17 cellular contexts compared by ENCODE assay signal in genomic region chr3:149424921-149425320, GRCh38. TPM values are rescaled to one million over a fixed set of nuclear protein-coding genes. Genes with fewer than 3 reads are reported as not detected.
DNase-seq lines count a peak whose midpoint lies in the region; ATAC-seq and TF ChIP-seq lines count a peak whose summit lies in the region.
"Had no signal": no experiment of that assay in that cellular context is flagged by ENCODE, and none has a peak within 500 bp of the region (broad histone marks: within the 10 kb centered on the region; RNA-seq: fewer than 3 reads in every experiment).

No MANE protein-coding gene starts in this region.

- ATAC-seq in Right ventricle myocardium inferior (peak; percentile 57), left lung (peak; percentile 31), HG02678 (IDR thresholded peaks at IDR 0.05; ENCODE audit: unreplicated experiment) (no peak), HG02798 (IDR thresholded peaks at IDR 0.05; ENCODE audit: poor library complexity, unreplicated experiment) (no peak)
- ATAC-seq: CD8-positive, alpha-beta T cell had no signal

- H3K4me2 ChIP-seq in fibroblast of lung (ENCODE audit: extremely low read depth, insufficient read depth, low read length): peak overlapping the region; percentile 48
- no peak overlapping the region for H3K4me2 ChIP-seq in smooth muscle cell

- DNase-seq in Right ventricle myocardium inferior (ENCODE audit: missing footprints) (no peak), right atrium auricular region (ENCODE audit: low spot score) (no peak), fibroblast of lung (ENCODE audit: low read depth in 2 of 2) (no peak), left lung (no peak), smooth muscle cell (lab: John Stamatoyannopoulos, UW; ENCODE audit: unreplicated experiment) (no peak), brain microvascular endothelial cell (no peak)
- DNase-seq: CD8-positive, alpha-beta T cell; GM23248; HCEC 1CT; KG1; NCI-H1417 treated with DMSO at 0.1 percent for 48 hours; NCI-H1930; NCI-H446 treated with DMSO at 0.1 percent for 48 hours; NCI-H748 treated with DMSO at 0.1 percent for 48 hours had no signal

- no peak overlapping the region for H3K9ac ChIP-seq in fibroblast of lung (ENCODE audit: insufficient read depth, low read length)
- H3K9ac ChIP-seq in smooth muscle cell (ENCODE audit: low read depth): no peak overlapping the region
- H3K9ac ChIP-seq: GM23248 had no signal

- H3K79me2 ChIP-seq in fibroblast of lung (ENCODE audit: control insufficient read depth, insufficient read depth, low read length): no peaks in the 10 kb centered on the region
- no peaks in the 10 kb centered on the region for H3K79me2 ChIP-seq in smooth muscle cell (ENCODE audit: low read depth)

- H3K36me3 ChIP-seq in right atrium auricular region: no peaks in the 10 kb centered on the region
- H3K36me3 ChIP-seq in fibroblast of lung (ENCODE audit: control insufficient read depth, insufficient read depth, low read length): no peaks in the 10 kb centered on the region
- H3K36me3 ChIP-seq in left lung: no peaks in the 10 kb centered on the region
- no peaks in the 10 kb centered on the region for H3K36me3 ChIP-seq in smooth muscle cell (ENCODE audit: low read depth)
- H3K36me3 ChIP-seq in brain microvascular endothelial cell (replicated peaks): no peaks in the 10 kb centered on the region

- H3K27me3 ChIP-seq in right atrium auricular region: no peaks in the 10 kb centered on the region
- H3K27me3 ChIP-seq in fibroblast of lung (ENCODE audit: control insufficient read depth, insufficient read depth, low read length): no peaks in the 10 kb centered on the region
- H3K27me3 ChIP-seq in left lung: no peaks in the 10 kb centered on the region
- no peaks in the 10 kb centered on the region for H3K27me3 ChIP-seq in smooth muscle cell (ENCODE audit: low read depth)
- H3K27me3 ChIP-seq in brain microvascular endothelial cell (replicated peaks): no peaks in the 10 kb centered on the region

- no peak overlapping the region for H3K4me3 ChIP-seq in right atrium auricular region
- H3K4me3 ChIP-seq in fibroblast of lung (replicated peaks in 1 of 4; ENCODE audit: control extremely low read depth in 1 of 4, insufficient read depth in 1 of 4, low read depth in 3 of 4, low read length in 4 of 4): no peak overlapping the region
- no peak overlapping the region for H3K4me3 ChIP-seq in left lung
- no peak overlapping the region for H3K4me3 ChIP-seq in smooth muscle cell
- no peak overlapping the region for H3K4me3 ChIP-seq in brain microvascular endothelial cell (ENCODE audit: low read depth, low read length)
- H3K4me3 ChIP-seq: GM23248 had no signal

- in situ Hi-C loops in brain microvascular endothelial cell (cut with HindIII; ENCODE audit: low pct_ligation_motif_present, low sequenced_read_pairs): no loop called here

- intact Hi-C loops in Right ventricle myocardium inferior (cut with DNase I) (no loop called here), left lung (cut with DNase I) (no loop called here)

- H3K27ac ChIP-seq in right atrium auricular region (no peak overlapping the region), fibroblast of lung (ENCODE audit: insufficient read depth, low read length) (no peak overlapping the region), left lung (no peak overlapping the region), smooth muscle cell (ENCODE audit: low read depth) (no peak overlapping the region), brain microvascular endothelial cell (no peak overlapping the region)
- H3K27ac ChIP-seq: 22Rv1, GM23248 had no signal

- H3K4me1 ChIP-seq in right atrium auricular region (peaks cover 0 to 3% of the 10 kb centered on the region in 2 donors), fibroblast of lung (ENCODE audit: control insufficient read depth, extremely low read depth, insufficient read depth, low read length) (peaks cover 2% of the 10 kb centered on the region), left lung (peaks cover 6 to 10% of the 10 kb centered on the region in 2 donors), smooth muscle cell (ENCODE audit: low read depth) (peaks cover 8% of the 10 kb centered on the region)

- no peaks in the 10 kb centered on the region for H3F3A ChIP-seq in smooth muscle cell (ENCODE audit: low read depth)

- no peaks in the 10 kb centered on the region for H4K20me1 ChIP-seq in fibroblast of lung (ENCODE audit: control insufficient read depth, extremely low read depth, insufficient read depth, low read length)
- H4K20me1 ChIP-seq in smooth muscle cell (ENCODE audit: low read depth): no peaks in the 10 kb centered on the region

- H3K9me3 ChIP-seq in right atrium auricular region (no peaks in the 10 kb centered on the region), fibroblast of lung (ENCODE audit: control insufficient read depth, insufficient read depth, low read depth, low read length) (no peaks in the 10 kb centered on the region), left lung (no peaks in the 10 kb centered on the region), smooth muscle cell (replicated peaks; ENCODE audit: low read depth) (no peaks in the 10 kb centered on the region)

- TF ChIP-seq CTCF in right atrium auricular region (IDR thresholded peaks at IDR 0.05): no peak
- no peak for TF ChIP-seq CTCF in fibroblast of lung (conservative IDR thresholded peaks at IDR 0.05 in 1 of 2, IDR thresholded peaks at IDR 0.05 in 1 of 2; ENCODE audit: low read depth in 1 of 2, low read length in 2 of 2)
- TF ChIP-seq CTCF in left lung (IDR thresholded peaks at IDR 0.05): no peak
- TF ChIP-seq CTCF in smooth muscle cell (IDR thresholded peaks at IDR 0.05; ENCODE audit: borderline replicate concordance, insufficient read depth, poor library complexity, severe bottlenecking): no peak
- TF ChIP-seq CTCF in brain microvascular endothelial cell (IDR thresholded peaks at IDR 0.05; ENCODE audit: low read depth, low read length, missing control alignments): no peak

- peak overlapping the region; percentile 55 for H2AFZ ChIP-seq in fibroblast of lung (ENCODE audit: low read length)
- H2AFZ ChIP-seq in smooth muscle cell (ENCODE audit: low read depth): peak overlapping the region; percentile 13
- H2AFZ ChIP-seq: GM23248 had no signal

- 90% methylated on average over 2 of the region's 2 CpGs for WGBS in smooth muscle cell (ENCODE audit: low lambda C conversion rate)

RNA-seq across cellular contexts. Expression of gene TM4SF1, which starts 47.5 kb away (rescaled TPM):
- total RNA-seq in Right ventricle myocardium inferior (124 TPM), right atrium auricular region (100 to 1,000 TPM; 211 to 341 TPM), fibroblast of lung (46.0 and 423 TPM in 2 replicates), left lung (100 to 1,000 TPM; 249 to 283 TPM), smooth muscle cell (113 and 134 TPM in 2 replicates)
- polyA plus RNA-seq in fibroblast of lung (301 and 353 TPM in 2 replicates), smooth muscle cell (37.5 and 83.3 TPM in 2 replicates)
- 158 and 193 TPM in 2 replicates for polyA plus RNA-seq in fibroblast of lung (2012)
- 73.5 and 103 TPM in 2 replicates for polyA minus RNA-seq in fibroblast of lung (ENCODE audit: low replicate concordance)
- total RNA-seq: CD8-positive, alpha-beta T cell had no signal

RNA-seq across cellular contexts. Expression of gene TM4SF4, which starts 49.6 kb away (rescaled TPM):
- not detected for total RNA-seq in Right ventricle myocardium inferior
- total RNA-seq in right atrium auricular region: not detected
- total RNA-seq in fibroblast of lung: 0.26 and 1.7 TPM in 2 replicates
- 0.98 and 1.7 TPM in 2 replicates for polyA plus RNA-seq in fibroblast of lung
- 0.82 and 1.6 TPM in 2 replicates for polyA plus RNA-seq in fibroblast of lung (2012)
- polyA minus RNA-seq in fibroblast of lung (ENCODE audit: low replicate concordance): not detected in 2 replicates
- 1 to 10 TPM; 1.3 to 2.0 TPM for total RNA-seq in left lung
- total RNA-seq in smooth muscle cell: not detected in 2 replicates
- polyA plus RNA-seq in smooth muscle cell: 0.15 and 0.29 TPM in 2 replicates
- total RNA-seq: CD8-positive, alpha-beta T cell had no signal

Comparison
In these comparisons a context has a peak if more than half of its experiments do, and no peak if none do; other contexts are left out.
1. ATAC-seq: peak in Right ventricle myocardium inferior (single experiment) and left lung (single experiment); none in HG02678 (single experiment) and HG02798 (single experiment).